Comparison of ENCODE assay signal across 13 cellular contexts in genomic region chr18:13540783-13541182, GRCh38.
DNase-seq lines count a peak whose midpoint lies in the region; ATAC-seq and TF ChIP-seq lines count a peak whose summit lies in the region.
"Had no signal": no experiment of that assay in that cellular context is flagged by ENCODE, and none has a peak within 500 bp of the region (broad histone marks: within the 10 kb centered on the region; RNA-seq: fewer than 3 reads in every experiment).

No MANE protein-coding gene starts in this region.

- no peaks in the 10 kb centered on the region for H3K9me3 ChIP-seq in endodermal cell (ENCODE audit: control insufficient read depth, low read length)
- H3K9me3 ChIP-seq: neutrophil, tibial nerve had no signal

- peaks cover 6% of the 10 kb centered on the region for H3K4me1 ChIP-seq in endodermal cell (ENCODE audit: control insufficient read depth, insufficient read depth, low read length)

- no peak for DNase-seq in activated CD4-positive, CD25-positive, alpha-beta regulatory T cell (lab: John Stamatoyannopoulos, UW)
- peak; percentile 41 for DNase-seq in activated CD8-positive, alpha-beta T cell treated with anti-CD3 and anti-CD28 coated beads, Interleukin-2, amount 10 ng/mL, durations not matched to agents 7 days and 5 days
- DNase-seq in endodermal cell (peak; percentile 28), middle frontal gyrus (ENCODE audit: extremely low spot score, low spot score) (no peak), NCI-H1436 treated with DMSO at 0.1 percent for 48 hours (lab: John Stamatoyannopoulos, UW) (no peak)
- DNase-seq in stimulated activated naive B cell treated with anti-CD40 and anti-IgM and Interleukin-4, amounts not matched to agents 10 μg/mL and 1 μg/mL and 100 μg/mL, for 72 hours = no peak
- DNase-seq: NCI-H2171 treated with DMSO at 0.1 percent for 48 hours had no signal

- H3K27ac Mint-ChIP-seq in activated CD8-positive, alpha-beta T cell treated with anti-CD3 and anti-CD28 coated beads, Interleukin-2, amount 10 ng/mL, durations not matched to agents 7 days and 5 days = peak overlapping the region; percentile 51
- no peak overlapping the region for H3K27ac Mint-ChIP-seq in endodermal cell
- H3K27ac Mint-ChIP-seq in stimulated activated naive B cell treated with anti-CD40 and anti-IgM and Interleukin-4, amounts not matched to agents 10 μg/mL and 1 μg/mL and 100 μg/mL, for 72 hours = no peak overlapping the region
- H3K27ac Mint-ChIP-seq: T-helper 1 cell treated with Interleukin-12 subunit alpha and Interleukin-12 subunit beta and Interleukin-4 antibody, amounts not matched to agents 30 μg/mL and 1 μg/mL, for 36 hours had no signal

- H3K36me3 ChIP-seq in endodermal cell (ENCODE audit: control insufficient read depth, insufficient read depth, low read length) = no peaks in the 10 kb centered on the region
- H3K36me3 ChIP-seq: neutrophil, tibial nerve had no signal

- H3K4me3 ChIP-seq in endodermal cell (ENCODE audit: low read length) = no peak overlapping the region
- H3K4me3 ChIP-seq: tibial nerve had no signal

- H3K27me3 ChIP-seq in endodermal cell (ENCODE audit: control insufficient read depth, insufficient read depth, low read length, poor library complexity, severe bottlenecking) = no peaks in the 10 kb centered on the region
- H3K27me3 ChIP-seq: neutrophil, tibial nerve had no signal

- peak overlapping the region; percentile 15 for H3K27ac ChIP-seq in endodermal cell (ENCODE audit: low read depth, low read length)
- H3K27ac ChIP-seq: HL-60, neutrophil had no signal

- H3K4me1 Mint-ChIP-seq in activated CD8-positive, alpha-beta T cell treated with anti-CD3 and anti-CD28 coated beads, Interleukin-2, amount 10 ng/mL, durations not matched to agents 7 days and 5 days (ENCODE audit: low read depth) = peaks cover 43% of the 10 kb centered on the region
- H3K4me1 Mint-ChIP-seq in endodermal cell = peaks cover 41% of the 10 kb centered on the region
- peaks cover 40 to 51% of the 10 kb centered on the region in 2 donors for H3K4me1 Mint-ChIP-seq in stimulated activated naive B cell treated with anti-CD40 and anti-IgM and Interleukin-4, amounts not matched to agents 10 μg/mL and 1 μg/mL and 100 μg/mL, for 72 hours

- peak; percentile 19 to 39 for ATAC-seq in activated CD4-positive, CD25-positive, alpha-beta regulatory T cell treated with anti-CD3 and anti-CD28 coated beads, Interleukin-2, amount 50 U/mL, for 24 hours
- peak; percentile 64 for ATAC-seq in activated CD8-positive, alpha-beta T cell treated with anti-CD3 and anti-CD28 coated beads, Interleukin-2, amount 10 ng/mL, durations not matched to agents 7 days and 5 days
- ATAC-seq in stimulated activated naive B cell treated with anti-CD40 and anti-IgM and Interleukin-4, amounts not matched to agents 10 μg/mL and 1 μg/mL and 100 μg/mL, for 72 hours (replicated peaks) = peak; percentile 36 to 48
- ATAC-seq in GM21723 (IDR thresholded peaks at IDR 0.05; ENCODE audit: unreplicated experiment) = no peak

- no peaks in the 10 kb centered on the region for H3K27me3 Mint-ChIP-seq in activated CD8-positive, alpha-beta T cell treated with anti-CD3 and anti-CD28 coated beads, Interleukin-2, amount 10 ng/mL, durations not matched to agents 7 days and 5 days (ENCODE audit: low read depth)
- H3K27me3 Mint-ChIP-seq in endodermal cell (ENCODE audit: insufficient read depth) = no peaks in the 10 kb centered on the region
- no peaks in the 10 kb centered on the region for H3K27me3 Mint-ChIP-seq in stimulated activated naive B cell treated with anti-CD40 and anti-IgM and Interleukin-4, amounts not matched to agents 10 μg/mL and 1 μg/mL and 100 μg/mL, for 72 hours

- no peaks in the 10 kb centered on the region for H3K9me3 Mint-ChIP-seq in activated CD8-positive, alpha-beta T cell treated with anti-CD3 and anti-CD28 coated beads, Interleukin-2, amount 10 ng/mL, durations not matched to agents 7 days and 5 days (ENCODE audit: insufficient read depth)
- H3K9me3 Mint-ChIP-seq in endodermal cell = no peaks in the 10 kb centered on the region
- no peaks in the 10 kb centered on the region for H3K9me3 Mint-ChIP-seq in stimulated activated naive B cell treated with anti-CD40 and anti-IgM and Interleukin-4, amounts not matched to agents 10 μg/mL and 1 μg/mL and 100 μg/mL, for 72 hours
- H3K9me3 Mint-ChIP-seq: T-helper 1 cell treated with Interleukin-12 subunit alpha and Interleukin-12 subunit beta and Interleukin-4 antibody, amounts not matched to agents 30 μg/mL and 1 μg/mL, for 36 hours had no signal

- peak overlapping the region; percentile 10 for H3K4me3 Mint-ChIP-seq in activated CD8-positive, alpha-beta T cell treated with anti-CD3 and anti-CD28 coated beads, Interleukin-2, amount 10 ng/mL, durations not matched to agents 7 days and 5 days
- no peak overlapping the region for H3K4me3 Mint-ChIP-seq in endodermal cell
- peak overlapping the region; percentile 17 to 54 for H3K4me3 Mint-ChIP-seq in stimulated activated naive B cell treated with anti-CD40 and anti-IgM and Interleukin-4, amounts not matched to agents 10 μg/mL and 1 μg/mL and 100 μg/mL, for 72 hours
- H3K4me3 Mint-ChIP-seq: T-helper 1 cell treated with Interleukin-12 subunit alpha and Interleukin-12 subunit beta and Interleukin-4 antibody, amounts not matched to agents 30 μg/mL and 1 μg/mL, for 36 hours had no signal

- WGBS in endodermal cell (ENCODE audit: insufficient coverage in 1 of 2, insufficient read length in 1 of 2), 2 experiments = 95 to 100% methylated on average over 5 to 7 of the region's 7 CpGs

- TF ChIP-seq CTCF in endodermal cell (conservative IDR thresholded peaks at IDR 0.05) = no peak

- POLR2A ChIA-PET in activated CD8-positive, alpha-beta T cell treated with anti-CD3 and anti-CD28 coated beads, Interleukin-2, amount 10 ng/mL, durations not matched to agents 7 days and 5 days (lab: Charles Lee) = interaction anchor here (1.8 kb wide), 1 partner anchor 73 kb away, joined by 6 read pairs; no protein-coding TSS in a partner anchor

- peaks cover 18% of the 10 kb centered on the region for H3K36me3 Mint-ChIP-seq in activated CD8-positive, alpha-beta T cell treated with anti-CD3 and anti-CD28 coated beads, Interleukin-2, amount 10 ng/mL, durations not matched to agents 7 days and 5 days (ENCODE audit: low read depth)
- no peaks in the 10 kb centered on the region for H3K36me3 Mint-ChIP-seq in endodermal cell (ENCODE audit: low read depth)
- peaks cover 2 to 17% of the 10 kb centered on the region in 2 donors for H3K36me3 Mint-ChIP-seq in stimulated activated naive B cell treated with anti-CD40 and anti-IgM and Interleukin-4, amounts not matched to agents 10 μg/mL and 1 μg/mL and 100 μg/mL, for 72 hours

- no peak overlapping the region for H3K9ac ChIP-seq in endodermal cell (ENCODE audit: extremely low read depth, low read length, poor library complexity, severe bottlenecking)

- CTCF ChIA-PET in activated CD8-positive, alpha-beta T cell treated with anti-CD3 and anti-CD28 coated beads, Interleukin-2, amount 10 ng/mL, durations not matched to agents 7 days and 5 days (lab: Charles Lee) = interaction anchor here (1.0 to 1.9 kb wide), 2 partner anchors 22 to 325 kb away, joined by 3 to 4 read pairs; no protein-coding TSS in a partner anchor

Comparison
In these comparisons a context has a peak if more than half of its experiments do, and no peak if none do; other contexts are left out.
1. DNase-seq: peak in activated CD8-positive, alpha-beta T cell treated with anti-CD3 and anti-CD28 coated beads, Interleukin-2, amount 10 ng/mL, durations not matched to agents 7 days and 5 days (single experiment) and endodermal cell (single experiment); none in activated CD4-positive, CD25-positive, alpha-beta regulatory T cell (0 of 4), stimulated activated naive B cell treated with anti-CD40 and anti-IgM and Interleukin-4, amounts not matched to agents 10 μg/mL and 1 μg/mL and 100 μg/mL, for 72 hours (single experiment), middle frontal gyrus (single experiment) and NCI-H1436 treated with DMSO at 0.1 percent for 48 hours (single experiment).